10 cellular contexts compared by ENCODE assay signal in the genomic region with DNA sequence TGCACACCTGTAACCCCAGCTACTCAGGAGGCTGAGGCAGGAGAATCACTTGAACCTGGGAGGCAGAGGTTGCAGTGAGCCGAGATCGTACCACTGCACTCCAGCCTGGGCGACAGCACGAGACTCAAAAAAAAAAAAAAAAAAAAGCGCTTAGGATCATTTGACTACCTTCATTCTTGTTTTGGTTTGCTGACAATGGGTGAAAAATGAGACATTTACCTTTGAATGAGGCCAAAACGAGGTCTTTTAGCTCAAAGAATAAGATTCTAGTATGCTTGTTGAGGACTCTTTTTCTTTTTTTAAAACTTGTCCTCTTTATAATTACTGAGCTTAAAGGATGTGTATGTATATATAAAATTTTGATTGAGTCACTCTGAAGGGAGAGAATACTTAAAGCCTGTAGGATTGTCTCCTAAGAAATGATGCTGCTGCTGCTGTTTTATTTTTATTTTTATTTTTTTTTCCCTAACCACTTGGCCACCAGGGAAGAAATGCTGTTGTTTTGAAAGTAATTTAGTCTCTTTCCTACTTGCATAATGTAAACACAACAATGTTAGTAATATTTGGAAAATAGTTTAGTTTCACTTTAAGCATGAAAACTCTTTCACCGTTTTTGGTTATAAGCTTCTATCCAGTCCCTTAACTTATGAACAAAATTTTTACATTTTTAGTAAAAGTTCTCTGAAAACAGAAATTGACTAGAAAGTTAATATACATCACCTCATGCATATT. TPM values are rescaled to one million over a fixed set of nuclear protein-coding genes. Genes with fewer than 3 reads are reported as not detected.
DNase-seq lines count a peak whose midpoint lies in the region; ATAC-seq and TF ChIP-seq lines count a peak whose summit lies in the region.
"Had no signal": no experiment of that assay in that cellular context is flagged by ENCODE, and none has a peak within 500 bp of the region (broad histone marks: within the 10 kb centered on the region; RNA-seq: fewer than 3 reads in every experiment).

No MANE protein-coding gene starts in this region.

- no peak overlapping the region for H4K8ac ChIP-seq in trophoblast cell (ENCODE audit: low read depth, low read length)

- no peaks in the 10 kb centered on the region for H3K79me1 ChIP-seq in trophoblast cell (ENCODE audit: low read length)

- H3K4me1 Mint-ChIP-seq in activated naive CD8-positive, alpha-beta T cell treated with anti-CD3 and anti-CD28 coated beads, Interleukin-2, amount 50 U/mL, for 24 hours = peaks cover 52% of the 10 kb centered on the region

- no peak overlapping the region for H2AK5ac ChIP-seq in trophoblast cell (ENCODE audit: low read length)

- no peak overlapping the region for H4K12ac ChIP-seq in trophoblast cell (ENCODE audit: low read depth, low read length)

- H3K27ac Mint-ChIP-seq in activated naive CD8-positive, alpha-beta T cell treated with anti-CD3 and anti-CD28 coated beads, Interleukin-2, amount 50 U/mL, for 24 hours = peak overlapping the region; percentile 46

- peaks cover 0 to 99% (median 9%) of the 10 kb centered on the region in 11 experiments; a peak in 13 of 22 replicates for H4K20me1 ChIP-seq in BLaER1 treated with 17β-estradiol and CSF1 and Interleukin-3, amounts not matched to agents 10 nM and 100 nM

- H2AFZ ChIP-seq in trophoblast cell (ENCODE audit: insufficient read depth, low read length, poor library complexity) = no peak overlapping the region

- no peak for TF ChIP-seq CTCF in omental fat pad (IDR thresholded peaks at IDR 0.05)

- no peak overlapping the region for H3K4me3 ChIP-seq in BLaER1 treated with 17β-estradiol and CSF1 and Interleukin-3, amounts not matched to agents 10 nM and 100 nM
- H3K4me3 ChIP-seq in trophoblast cell (ENCODE audit: low read depth, low read length) = no peak overlapping the region

- no peak overlapping the region for H2BK5ac ChIP-seq in trophoblast cell (ENCODE audit: low read depth, low read length, poor library complexity)

- H3K9me3 Mint-ChIP-seq in activated naive CD8-positive, alpha-beta T cell treated with anti-CD3 and anti-CD28 coated beads, Interleukin-2, amount 50 U/mL, for 24 hours = peaks cover 4% of the 10 kb centered on the region

- peaks cover 0 to 17% (median 0%) of the 10 kb centered on the region in 11 experiments; a peak in 6 of 22 replicates for H3K9me3 ChIP-seq in BLaER1 treated with 17β-estradiol and CSF1 and Interleukin-3, amounts not matched to agents 10 nM and 100 nM (replicated peaks in 1 of 11)
- H3K9me3 ChIP-seq in trophoblast cell (ENCODE audit: insufficient read depth, low read depth, low read length) = no peaks in the 10 kb centered on the region
- H3K9me3 ChIP-seq: SK-N-SH had no signal

- H3K4me3 Mint-ChIP-seq in activated naive CD8-positive, alpha-beta T cell treated with anti-CD3 and anti-CD28 coated beads, Interleukin-2, amount 50 U/mL, for 24 hours = peak overlapping the region; percentile 60

- peaks cover 36% of the 10 kb centered on the region for H3K36me3 Mint-ChIP-seq in activated naive CD8-positive, alpha-beta T cell treated with anti-CD3 and anti-CD28 coated beads, Interleukin-2, amount 50 U/mL, for 24 hours (ENCODE audit: low read depth)

- H3K18ac ChIP-seq in trophoblast cell (ENCODE audit: low read length) = no peak overlapping the region

- WGBS in trophoblast cell (ENCODE audit: extremely low coverage, insufficient coverage, insufficient read length) = no CpG with 5 or more reads among the region's 7 CpGs

- H3K4ac ChIP-seq in trophoblast cell (ENCODE audit: low read depth, low read length) = no peak overlapping the region

- H3K4me1 ChIP-seq in BLaER1 treated with 17β-estradiol and CSF1 and Interleukin-3, amounts not matched to agents 10 nM and 100 nM = peaks cover 22 to 59% (median 50%) of the 10 kb centered on the region in 10 experiments
- H3K4me1 ChIP-seq in trophoblast cell (ENCODE audit: control insufficient read depth in 1 of 2, insufficient read depth in 2 of 2, low read length in 2 of 2) = no peaks in the 10 kb centered on the region

- peak overlapping the region in 6 of 11 experiments; percentile 11 to 43 (median 32); a peak in 6 of 22 replicates for H3K9ac ChIP-seq in BLaER1 treated with 17β-estradiol and CSF1 and Interleukin-3, amounts not matched to agents 10 nM and 100 nM
- H3K9ac ChIP-seq in trophoblast cell (ENCODE audit: low read length) = no peak overlapping the region
- H3K9ac ChIP-seq: SK-N-SH had no signal

- H3K36me3 ChIP-seq in BLaER1 treated with 17β-estradiol and CSF1 and Interleukin-3, amounts not matched to agents 10 nM and 100 nM = peaks cover 33 to 55% (median 43%) of the 10 kb centered on the region in 11 experiments
- H3K36me3 ChIP-seq in trophoblast cell (ENCODE audit: control insufficient read depth in 1 of 2, insufficient read depth in 2 of 2, low read length in 2 of 2) = peaks cover 2 to 8% of the 10 kb centered on the region in 2 experiments

- peak; percentile 24 for ATAC-seq in GM19395 (IDR thresholded peaks at IDR 0.05; ENCODE audit: unreplicated experiment)
- peak; percentile 24 for ATAC-seq in HG03175 (IDR thresholded peaks at IDR 0.05; ENCODE audit: unreplicated experiment)
- ATAC-seq in activated naive CD8-positive, alpha-beta T cell treated with anti-CD3 and anti-CD28 coated beads, Interleukin-2, amount 50 U/mL, for 24 hours = no peak
- ATAC-seq in omental fat pad (ENCODE audit: low FRiP score) = no peak

- H3K27ac ChIP-seq in BLaER1 treated with 17β-estradiol and CSF1 and Interleukin-3, amounts not matched to agents 10 nM and 100 nM = peak overlapping the region in 9 of 11 experiments; percentile 68 to 86 (median 78); a peak in 17 of 22 replicates
- H3K27ac ChIP-seq in trophoblast cell (ENCODE audit: low read depth, low read length) = no peak overlapping the region

- H2BK12ac ChIP-seq in trophoblast cell (ENCODE audit: low read length) = no peak overlapping the region

- H3K79me2 ChIP-seq in trophoblast cell (ENCODE audit: control insufficient read depth, insufficient read depth, low read length, poor library complexity) = no peaks in the 10 kb centered on the region

- peak overlapping the region; percentile 14 to 83 (median 58); a peak in 18 of 22 replicates for H3K4me2 ChIP-seq in BLaER1 treated with 17β-estradiol and CSF1 and Interleukin-3, amounts not matched to agents 10 nM and 100 nM
- no peak overlapping the region for H3K4me2 ChIP-seq in trophoblast cell (ENCODE audit: low read length)
- H3K4me2 ChIP-seq: SK-N-SH had no signal

- no peak overlapping the region for H3K23ac ChIP-seq in trophoblast cell (ENCODE audit: low read length)

- no peaks in the 10 kb centered on the region for H3K27me3 Mint-ChIP-seq in activated naive CD8-positive, alpha-beta T cell treated with anti-CD3 and anti-CD28 coated beads, Interleukin-2, amount 50 U/mL, for 24 hours

- no peak overlapping the region for H3K14ac ChIP-seq in trophoblast cell (ENCODE audit: low read length)

- DNase-seq in activated naive CD8-positive, alpha-beta T cell treated with anti-CD3 and anti-CD28 coated beads, Interleukin-2, amount 50 U/mL, for 24 hours = no peak
- DNase-seq in DMS 273 treated with DMSO at 0.1 percent for 48 hours (lab: John Stamatoyannopoulos, UW) = no peak
- no peak for DNase-seq in trophoblast cell
- no peak for DNase-seq in omental fat pad (ENCODE audit: low spot score)
- no peak for DNase-seq in SW 1271 (lab: John Stamatoyannopoulos, UW)
- DNase-seq: NCI-H1105, SK-N-SH had no signal

- no peak overlapping the region for H2BK120ac ChIP-seq in trophoblast cell (ENCODE audit: insufficient read depth, low read length, poor library complexity)

- no peaks in the 10 kb centered on the region for H3K27me3 ChIP-seq in BLaER1 treated with 17β-estradiol and CSF1 and Interleukin-3, amounts not matched to agents 10 nM and 100 nM
- no peaks in the 10 kb centered on the region for H3K27me3 ChIP-seq in trophoblast cell (ENCODE audit: insufficient read depth, low read length)

- H4K91ac ChIP-seq in trophoblast cell (ENCODE audit: low read depth, low read length) = no peak overlapping the region

RNA-seq across cellular contexts. Expression of a gene that starts 7.9 kb away (rescaled TPM):
- 8.4 and 8.5 TPM in 2 replicates for polyA plus RNA-seq in trophoblast cell (2013)
- 10 to 100 TPM; 20.8 to 42.9 (median 26.6) TPM for total RNA-seq in omental fat pad

Comparison
In these comparisons a context has a peak if more than half of its experiments do, and no peak if none do; other contexts are left out.
1. ATAC-seq: peak in GM19395 (single experiment) and HG03175 (single experiment); none in activated naive CD8-positive, alpha-beta T cell treated with anti-CD3 and anti-CD28 coated beads, Interleukin-2, amount 50 U/mL, for 24 hours (single experiment) and omental fat pad (single experiment).